In genomic region chr7:29381206-29382094, GRCh38 we compare ENCODE assay signal across 14 cellular contexts.
"Had no signal": no experiment of that assay in that cellular context is flagged by ENCODE, and none has a peak within 500 bp of the region (broad histone marks: within the 10 kb centered on the region; RNA-seq: fewer than 3 reads in every experiment).

No MANE protein-coding gene starts in this region.

- DNase-seq: activated CD4-positive, alpha-beta T cell treated with anti-CD3 and anti-CD28 coated beads, Interleukin-2, amount 10 ng/mL, durations not matched to agents 7 days and 5 days; activated CD8-positive, alpha-beta T cell treated with anti-CD3 and anti-CD28 coated beads, Interleukin-2, amount 10 ng/mL, durations not matched to agents 7 days and 5 days; activated effector memory CD4-positive, alpha-beta T cell treated with Interleukin-2 at 50 U/mL for 16 hours; activated naive CD4-positive, alpha-beta T cell treated with anti-CD3 and anti-CD28 coated beads, Interleukin-2, amount 50 U/mL, for 16 hours; activated T-cell treated with anti-CD3 and anti-CD28 coated beads, Interleukin-2, amount 50 U/mL, for 24 hours; foreskin fibroblast; mesendoderm; naive thymus-derived CD8-positive, alpha-beta T cell; ovary; stimulated activated CD4-positive, alpha-beta T cell treated with anti-CD3 and anti-CD28 coated beads, Interleukin-4, amount 100 ng/mL, for 4 hours; T1000 had no signal

- H3K27me3 ChIP-seq: cardiac muscle cell, ovary had no signal

- H3K9me3 ChIP-seq: ovary had no signal

- H3K4me3 ChIP-seq: cardiac muscle cell, dorsolateral prefrontal cortex, ovary had no signal

- H3K36me3 ChIP-seq: cardiac muscle cell, ovary had no signal

- H3K27ac ChIP-seq: cardiac muscle cell, ovary had no signal

- FAIRE-seq: colon had no signal
